Comparison of ENCODE assay signal across 16 cellular contexts in genomic region chr20:53789913-53790675, GRCh38.
DNase-seq lines count a peak whose midpoint lies in the region; ATAC-seq and TF ChIP-seq lines count a peak whose summit lies in the region.
"Had no signal": no experiment of that assay in that cellular context is flagged by ENCODE, and none has a peak within 500 bp of the region (broad histone marks: within the 10 kb centered on the region; RNA-seq: fewer than 3 reads in every experiment).

No MANE protein-coding gene starts in this region.

- no peak overlapping the region for H2AFZ ChIP-seq in H9 (ENCODE audit: low read length)

- H3K56ac ChIP-seq in H9 (ENCODE audit: insufficient read length, low read depth, low read length): no peak overlapping the region

- no peak overlapping the region for H2BK5ac ChIP-seq in H9 (ENCODE audit: insufficient read length, low read length)

- H3K9me3 ChIP-seq in H9 (ENCODE audit: control insufficient read depth, low read depth, low read length) (no peaks in the 10 kb centered on the region), skeletal muscle satellite cell (replicated peaks; ENCODE audit: low read length) (no peaks in the 10 kb centered on the region)
- H3K9me3 ChIP-seq: left lung had no signal

- no peak overlapping the region for H3K23ac ChIP-seq in H9 (ENCODE audit: insufficient read length, low read depth, low read length)

- no peaks in the 10 kb centered on the region for H3K36me3 ChIP-seq in skeletal muscle satellite cell (ENCODE audit: insufficient read depth, low read length)
- H3K36me3 ChIP-seq: left lung had no signal

- no peaks in the 10 kb centered on the region for H3K79me1 ChIP-seq in H9 (ENCODE audit: insufficient read depth, low read depth, low read length, poor library complexity, severe bottlenecking)

- H3K4me3 ChIP-seq in skeletal muscle satellite cell (ENCODE audit: low read length): no peak overlapping the region
- H3K4me3 ChIP-seq: left lung had no signal

- no CpG with 5 or more reads among the region's 12 CpGs for WGBS in H9 (ENCODE audit: extremely low coverage, insufficient read length, low lambda C conversion rate)

- H3K4ac ChIP-seq in H9 (ENCODE audit: low read depth, low read length): no peak overlapping the region

- H3K27me3 Mint-ChIP-seq in H9 (ENCODE audit: low read depth) (no peaks in the 10 kb centered on the region), chondrocyte (ENCODE audit: low read depth) (no peaks in the 10 kb centered on the region)
- H3K27me3 Mint-ChIP-seq: CD8-positive, alpha-beta memory T cell; IgD-negative memory B cell; naive thymus-derived CD8-positive, alpha-beta T cell; T-cell had no signal

- H3K14ac ChIP-seq in H9 (ENCODE audit: insufficient read depth, low read length): no peak overlapping the region

- no peak overlapping the region for H2BK12ac ChIP-seq in H9 (ENCODE audit: insufficient read length, low read depth, low read length)

- DNase-seq in H9 (no peak), RWPE1 (ENCODE audit: low spot score) (no peak), chondrocyte (ENCODE audit: low spot score) (no peak), AG20443 (ENCODE audit: low spot score) (no peak), NCI-H69 (lab: John Stamatoyannopoulos, UW) (no peak)
- DNase-seq: activated CD4-positive, alpha-beta T cell treated with anti-CD3 and anti-CD28 coated beads for 48 hours; CD8-positive, alpha-beta memory T cell; hypothalamus; left lung; naive thymus-derived CD8-positive, alpha-beta T cell; NCI-H1092; stimulated activated CD4-positive, alpha-beta T cell treated with anti-CD3 and anti-CD28 coated beads, Interleukin-4, amount 100 ng/mL, for 1 hour; T-cell had no signal

- CTCF ChIA-PET in RWPE1 (lab: Yijun Ruan, JAX): interaction anchor here (0.6 to 1.0 kb wide), 3 partner anchors 15 to 99 kb away, joined by 3 read pairs; no protein-coding TSS in a partner anchor

- H4K20me1 ChIP-seq in H9 (ENCODE audit: control insufficient read depth, insufficient read depth, insufficient read length): no peaks in the 10 kb centered on the region

- H4K91ac ChIP-seq in H9 (ENCODE audit: insufficient read length, low read depth, low read length): no peak overlapping the region

- H2AK5ac ChIP-seq in H9 (ENCODE audit: insufficient read length, low read length): no peak overlapping the region

- H3K79me2 ChIP-seq in H9 (ENCODE audit: insufficient read depth, low read length): no peaks in the 10 kb centered on the region

- no peak overlapping the region for H4K8ac ChIP-seq in H9 (replicated peaks; ENCODE audit: insufficient read length, low read depth, low read length)

- TF ChIP-seq CTCF in H9 (conservative IDR thresholded peaks at IDR 0.05): no peak
- no peak for TF ChIP-seq CTCF in RWPE1 (conservative IDR thresholded peaks at IDR 0.05; ENCODE audit: low read depth)
- TF ChIP-seq CTCF in chondrocyte (IDR thresholded peaks at IDR 0.05): no peak

- no peak overlapping the region for H2BK20ac ChIP-seq in H9 (ENCODE audit: low read depth, low read length, poor library complexity, severe bottlenecking)

- H3T11ph ChIP-seq in H9 (ENCODE audit: low read length): no peak overlapping the region

- H2BK15ac ChIP-seq in H9 (ENCODE audit: low read depth, low read length): no peak overlapping the region

- H3K4me1 ChIP-seq in H9 (ENCODE audit: insufficient read depth, low read length) (peaks cover 10% of the 10 kb centered on the region; the same call in 1 of the 2 replicates), skeletal muscle satellite cell (ENCODE audit: control insufficient read depth, insufficient read depth, low read length) (peaks cover 28% of the 10 kb centered on the region)

- H4K5ac ChIP-seq in H9 (ENCODE audit: insufficient read length, low read depth, low read length): no peak overlapping the region

- POLR2A ChIA-PET in RWPE1 (lab: Yijun Ruan, JAX; ENCODE audit: low non-redundant PET): no interaction called here

- H3K9ac ChIP-seq in H9 (ENCODE audit: extremely low read depth, insufficient read length, low read length) (no peak overlapping the region), skeletal muscle satellite cell (ENCODE audit: low read depth, low read length) (peak overlapping the region; percentile 37)

- H3K27ac ChIP-seq in H9 (ENCODE audit: insufficient read length, low read depth, low read length) (no peak overlapping the region), RWPE1 (peak overlapping the region; percentile 29; the same call in 1 of the 2 replicates)
- H3K27ac ChIP-seq: left lung had no signal

- peaks cover 0 to 5% (median 2%) of the 10 kb centered on the region in 3 experiments; a peak in 4 of 7 replicates for H3K36me3 Mint-ChIP-seq in H9 (ENCODE audit: insufficient read depth in 1 of 3, low read depth in 3 of 3)
- no peaks in the 10 kb centered on the region for H3K36me3 Mint-ChIP-seq in chondrocyte (ENCODE audit: low read depth)
- H3K36me3 Mint-ChIP-seq: CD8-positive, alpha-beta memory T cell; IgD-negative memory B cell; naive thymus-derived CD8-positive, alpha-beta T cell; T-cell had no signal

- no peak for ATAC-seq in HG02571 (IDR thresholded peaks at IDR 0.05; ENCODE audit: unreplicated experiment)
- ATAC-seq: left lung; naive thymus-derived CD8-positive, alpha-beta T cell; T-cell had no signal

- H2BK120ac ChIP-seq in H9 (ENCODE audit: low read depth, low read length, poor library complexity, severe bottlenecking): no peak overlapping the region

- peaks cover 43 to 49% of the 10 kb centered on the region in 2 experiments for H3K4me1 Mint-ChIP-seq in H9
- H3K4me1 Mint-ChIP-seq in chondrocyte (ENCODE audit: low read depth): peaks cover 47% of the 10 kb centered on the region

- H3K18ac ChIP-seq in H9 (ENCODE audit: insufficient read length, low read depth, low read length): no peak overlapping the region

- H3K27me3 ChIP-seq in H9 (ENCODE audit: insufficient read depth, low read length) (no peaks in the 10 kb centered on the region), skeletal muscle satellite cell (ENCODE audit: control insufficient read depth, insufficient read depth, low read length) (no peaks in the 10 kb centered on the region)
- H3K27me3 ChIP-seq: left lung had no signal

- H3K4me2 ChIP-seq in H9 (ENCODE audit: insufficient read depth, insufficient read length, low read length) (peak overlapping the region; percentile 17), skeletal muscle satellite cell (ENCODE audit: low read length) (no peak overlapping the region)

- peak overlapping the region in 2 of 3 experiments; percentile 54 to 60; a peak in 2 of 7 replicates for H3K27ac Mint-ChIP-seq in H9
- H3K27ac Mint-ChIP-seq in chondrocyte (ENCODE audit: unreplicated experiment): peak overlapping the region; percentile 81
- H3K27ac Mint-ChIP-seq: IgD-negative memory B cell, T-cell had no signal

- no peaks in the 10 kb centered on the region for H3K23me2 ChIP-seq in H9 (ENCODE audit: insufficient read length, low read depth, low read length, poor library complexity, severe bottlenecking)

- no peak overlapping the region; a peak in 1 of 5 replicates for H3K4me3 Mint-ChIP-seq in H9
- no peak overlapping the region for H3K4me3 Mint-ChIP-seq in chondrocyte (ENCODE audit: unreplicated experiment)
- H3K4me3 Mint-ChIP-seq: CD8-positive, alpha-beta memory T cell; IgD-negative memory B cell; naive thymus-derived CD8-positive, alpha-beta T cell; T-cell had no signal

- H3K9me3 Mint-ChIP-seq in H9 (no peaks in the 10 kb centered on the region), chondrocyte (ENCODE audit: low read depth) (peaks cover 4% of the 10 kb centered on the region)
- H3K9me3 Mint-ChIP-seq: CD8-positive, alpha-beta memory T cell; IgD-negative memory B cell; naive thymus-derived CD8-positive, alpha-beta T cell; T-cell had no signal
